12 cellular contexts compared by ENCODE assay signal in genomic region chr4:40916218-40916555, GRCh38.
A peak's percentile ranks its signal among the peaks of the same experiment; 100 is the strongest.
DNase-seq lines count a peak whose midpoint lies in the region; ATAC-seq, FAIRE-seq and TF ChIP-seq lines count a peak whose summit lies in the region.
"Had no signal": no experiment of that assay in that cellular context is flagged by ENCODE, and none has a peak within 500 bp of the region (broad histone marks: within the 10 kb centered on the region; RNA-seq: fewer than 3 reads in every experiment).

No MANE protein-coding gene starts in this region.

- ATAC-seq in HG03565 (IDR thresholded peaks at IDR 0.05; ENCODE audit: unreplicated experiment): no peak
- ATAC-seq: T-cell had no signal

- H3K36me3 ChIP-seq in keratinocyte (ENCODE audit: control insufficient read depth in 2 of 2, extremely low read depth in 1 of 2, insufficient read depth in 2 of 2, low read length in 2 of 2): peaks cover 2 to 7% of the 10 kb centered on the region in 2 experiments

- dilution Hi-C loops in keratinocyte (cut with MboI; ENCODE audit: extremely low pct_ligation_motif_present, low sequenced_read_pairs): no loop called here

- DNase-seq in A172 (ENCODE audit: low spot score): peak; percentile 11
- DNase-seq in HFFc6: peak; percentile 73
- DNase-seq in coronary artery (ENCODE audit: low spot score): no peak
- no peak for DNase-seq in keratinocyte (ENCODE audit: low read depth, low spot score)
- DNase-seq in DMS79 treated with DMSO at 0.1 percent for 48 hours (lab: John Stamatoyannopoulos, UW): no peak
- DNase-seq in activated CD4-positive, alpha-beta T cell treated with anti-CD3 and anti-CD28 coated beads, Interleukin-2, amount 50 U/mL, for 1 hour: no peak
- DNase-seq in T1000 (lab: John Stamatoyannopoulos, UW): no peak

- H4K20me1 ChIP-seq in keratinocyte (ENCODE audit: control insufficient read depth, extremely low read depth, insufficient read depth, low read length): no peaks in the 10 kb centered on the region

- H3K27me3 ChIP-seq in keratinocyte (ENCODE audit: control insufficient read depth, extremely low read depth, insufficient read depth, low read length): no peaks in the 10 kb centered on the region
- H3K27me3 ChIP-seq: esophagus muscularis mucosa had no signal

- no peaks in the 10 kb centered on the region for H3K9me3 Mint-ChIP-seq in HFFc6
- H3K9me3 Mint-ChIP-seq: central memory CD8-positive, alpha-beta T cell; T-cell had no signal

- H2AFZ ChIP-seq in keratinocyte (ENCODE audit: control insufficient read depth, low read length): no peak overlapping the region

- H3K79me2 ChIP-seq in keratinocyte (ENCODE audit: control insufficient read depth, insufficient read depth, low read length): no peaks in the 10 kb centered on the region

- H3K27me3 Mint-ChIP-seq in HFFc6 (ENCODE audit: insufficient read depth): peaks cover 2% of the 10 kb centered on the region; the same call in 1 of the 2 replicates

- H3K9me3 ChIP-seq in keratinocyte (ENCODE audit: control insufficient read depth, low read depth, low read length): no peaks in the 10 kb centered on the region
- H3K9me3 ChIP-seq: esophagus muscularis mucosa had no signal

- H3K9me1 ChIP-seq in keratinocyte (ENCODE audit: control insufficient read depth, extremely low read depth, insufficient read depth, low read length): peaks cover 4% of the 10 kb centered on the region

- peak overlapping the region; percentile 64 for H3K4me3 Mint-ChIP-seq in HFFc6
- H3K4me3 Mint-ChIP-seq: central memory CD8-positive, alpha-beta T cell; T-cell had no signal

- H3K4me3 ChIP-seq in coronary artery: no peak overlapping the region
- no peak overlapping the region for H3K4me3 ChIP-seq in keratinocyte (ENCODE audit: control insufficient read depth in 2 of 3, extremely low read depth in 1 of 3, insufficient read depth in 2 of 3, low read depth in 1 of 3, low read length in 3 of 3)
- H3K4me3 ChIP-seq: esophagus muscularis mucosa had no signal

- no peak overlapping the region for H3K9ac ChIP-seq in keratinocyte (ENCODE audit: control insufficient read depth, extremely low read depth, insufficient read depth, low read length)
- H3K9ac ChIP-seq: KMS-11 had no signal

- peak overlapping the region; percentile 33 for H3K4me2 ChIP-seq in keratinocyte (ENCODE audit: control insufficient read depth, extremely low read depth, insufficient read depth, low read depth, low read length)
- H3K4me2 ChIP-seq: KMS-11 had no signal

- H3K27ac Mint-ChIP-seq in HFFc6: peak overlapping the region; percentile 93
- H3K27ac Mint-ChIP-seq: T-cell had no signal

- peaks cover 23% of the 10 kb centered on the region for H3K4me1 ChIP-seq in keratinocyte (ENCODE audit: control insufficient read depth, extremely low read depth, insufficient read depth, low read length)

- peak overlapping the region; percentile 65 to 82 for H3K27ac ChIP-seq in coronary artery
- H3K27ac ChIP-seq in keratinocyte (ENCODE audit: control insufficient read depth, insufficient read depth, low read length): peak overlapping the region; percentile 8
- H3K27ac ChIP-seq: esophagus muscularis mucosa, KMS-11 had no signal

- H3K4me1 Mint-ChIP-seq in HFFc6 (ENCODE audit: low read depth): peaks cover 84% of the 10 kb centered on the region

- peak; percentile 75 for FAIRE-seq in keratinocyte (lab: Jason Lieb, UNC)

- TF ChIP-seq CTCF in HFFc6 (IDR thresholded peaks at IDR 0.05): no peak
- TF ChIP-seq CTCF in coronary artery (IDR thresholded peaks at IDR 0.05): no peak
- TF ChIP-seq CTCF in keratinocyte (optimal IDR thresholded peaks at IDR 0.05 in 1 of 3, IDR thresholded peaks at IDR 0.05 in 1 of 3, conservative IDR thresholded peaks at IDR 0.05 in 1 of 3; ENCODE audit: extremely low read depth in 1 of 3, insufficient read depth in 2 of 3, low read length in 3 of 3): no peak

- peaks cover 14% of the 10 kb centered on the region for H3K36me3 Mint-ChIP-seq in HFFc6 (ENCODE audit: low read depth)
- H3K36me3 Mint-ChIP-seq: T-cell had no signal

Comparison
In these comparisons a context has a peak if more than half of its experiments do, and no peak if none do; other contexts are left out.
1. DNase-seq: peak in A172 (single experiment) and HFFc6 (single experiment); none in coronary artery (single experiment), keratinocyte (single experiment), DMS79 treated with DMSO at 0.1 percent for 48 hours (single experiment), activated CD4-positive, alpha-beta T cell treated with anti-CD3 and anti-CD28 coated beads, Interleukin-2, amount 50 U/mL, for 1 hour (single experiment) and T1000 (single experiment).